ENCODE assay signal across 1 cellular context in the genomic region with DNA sequence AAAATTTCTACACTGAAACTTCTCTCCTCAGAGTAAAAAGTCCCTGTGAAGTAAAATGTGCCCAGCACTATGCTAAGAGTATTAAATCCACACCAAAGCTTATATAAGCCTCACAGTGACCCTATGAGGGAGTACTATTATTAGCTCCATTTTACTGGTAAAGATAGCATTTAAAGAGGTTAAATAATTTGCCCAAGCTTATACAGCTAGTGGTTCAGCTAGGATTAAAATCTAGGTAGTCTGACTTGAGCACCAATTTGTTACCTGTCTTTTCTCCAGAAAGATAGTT.
TF ChIP-seq lines count a peak whose summit lies in the region.

No MANE protein-coding gene starts in this region.

TF ChIP-seq in GM23338, 12 proteins besides CTCF, POLR2A, EP300 and RAD21 (continued from another document):
- TF ChIP-seq, protein P1, sequence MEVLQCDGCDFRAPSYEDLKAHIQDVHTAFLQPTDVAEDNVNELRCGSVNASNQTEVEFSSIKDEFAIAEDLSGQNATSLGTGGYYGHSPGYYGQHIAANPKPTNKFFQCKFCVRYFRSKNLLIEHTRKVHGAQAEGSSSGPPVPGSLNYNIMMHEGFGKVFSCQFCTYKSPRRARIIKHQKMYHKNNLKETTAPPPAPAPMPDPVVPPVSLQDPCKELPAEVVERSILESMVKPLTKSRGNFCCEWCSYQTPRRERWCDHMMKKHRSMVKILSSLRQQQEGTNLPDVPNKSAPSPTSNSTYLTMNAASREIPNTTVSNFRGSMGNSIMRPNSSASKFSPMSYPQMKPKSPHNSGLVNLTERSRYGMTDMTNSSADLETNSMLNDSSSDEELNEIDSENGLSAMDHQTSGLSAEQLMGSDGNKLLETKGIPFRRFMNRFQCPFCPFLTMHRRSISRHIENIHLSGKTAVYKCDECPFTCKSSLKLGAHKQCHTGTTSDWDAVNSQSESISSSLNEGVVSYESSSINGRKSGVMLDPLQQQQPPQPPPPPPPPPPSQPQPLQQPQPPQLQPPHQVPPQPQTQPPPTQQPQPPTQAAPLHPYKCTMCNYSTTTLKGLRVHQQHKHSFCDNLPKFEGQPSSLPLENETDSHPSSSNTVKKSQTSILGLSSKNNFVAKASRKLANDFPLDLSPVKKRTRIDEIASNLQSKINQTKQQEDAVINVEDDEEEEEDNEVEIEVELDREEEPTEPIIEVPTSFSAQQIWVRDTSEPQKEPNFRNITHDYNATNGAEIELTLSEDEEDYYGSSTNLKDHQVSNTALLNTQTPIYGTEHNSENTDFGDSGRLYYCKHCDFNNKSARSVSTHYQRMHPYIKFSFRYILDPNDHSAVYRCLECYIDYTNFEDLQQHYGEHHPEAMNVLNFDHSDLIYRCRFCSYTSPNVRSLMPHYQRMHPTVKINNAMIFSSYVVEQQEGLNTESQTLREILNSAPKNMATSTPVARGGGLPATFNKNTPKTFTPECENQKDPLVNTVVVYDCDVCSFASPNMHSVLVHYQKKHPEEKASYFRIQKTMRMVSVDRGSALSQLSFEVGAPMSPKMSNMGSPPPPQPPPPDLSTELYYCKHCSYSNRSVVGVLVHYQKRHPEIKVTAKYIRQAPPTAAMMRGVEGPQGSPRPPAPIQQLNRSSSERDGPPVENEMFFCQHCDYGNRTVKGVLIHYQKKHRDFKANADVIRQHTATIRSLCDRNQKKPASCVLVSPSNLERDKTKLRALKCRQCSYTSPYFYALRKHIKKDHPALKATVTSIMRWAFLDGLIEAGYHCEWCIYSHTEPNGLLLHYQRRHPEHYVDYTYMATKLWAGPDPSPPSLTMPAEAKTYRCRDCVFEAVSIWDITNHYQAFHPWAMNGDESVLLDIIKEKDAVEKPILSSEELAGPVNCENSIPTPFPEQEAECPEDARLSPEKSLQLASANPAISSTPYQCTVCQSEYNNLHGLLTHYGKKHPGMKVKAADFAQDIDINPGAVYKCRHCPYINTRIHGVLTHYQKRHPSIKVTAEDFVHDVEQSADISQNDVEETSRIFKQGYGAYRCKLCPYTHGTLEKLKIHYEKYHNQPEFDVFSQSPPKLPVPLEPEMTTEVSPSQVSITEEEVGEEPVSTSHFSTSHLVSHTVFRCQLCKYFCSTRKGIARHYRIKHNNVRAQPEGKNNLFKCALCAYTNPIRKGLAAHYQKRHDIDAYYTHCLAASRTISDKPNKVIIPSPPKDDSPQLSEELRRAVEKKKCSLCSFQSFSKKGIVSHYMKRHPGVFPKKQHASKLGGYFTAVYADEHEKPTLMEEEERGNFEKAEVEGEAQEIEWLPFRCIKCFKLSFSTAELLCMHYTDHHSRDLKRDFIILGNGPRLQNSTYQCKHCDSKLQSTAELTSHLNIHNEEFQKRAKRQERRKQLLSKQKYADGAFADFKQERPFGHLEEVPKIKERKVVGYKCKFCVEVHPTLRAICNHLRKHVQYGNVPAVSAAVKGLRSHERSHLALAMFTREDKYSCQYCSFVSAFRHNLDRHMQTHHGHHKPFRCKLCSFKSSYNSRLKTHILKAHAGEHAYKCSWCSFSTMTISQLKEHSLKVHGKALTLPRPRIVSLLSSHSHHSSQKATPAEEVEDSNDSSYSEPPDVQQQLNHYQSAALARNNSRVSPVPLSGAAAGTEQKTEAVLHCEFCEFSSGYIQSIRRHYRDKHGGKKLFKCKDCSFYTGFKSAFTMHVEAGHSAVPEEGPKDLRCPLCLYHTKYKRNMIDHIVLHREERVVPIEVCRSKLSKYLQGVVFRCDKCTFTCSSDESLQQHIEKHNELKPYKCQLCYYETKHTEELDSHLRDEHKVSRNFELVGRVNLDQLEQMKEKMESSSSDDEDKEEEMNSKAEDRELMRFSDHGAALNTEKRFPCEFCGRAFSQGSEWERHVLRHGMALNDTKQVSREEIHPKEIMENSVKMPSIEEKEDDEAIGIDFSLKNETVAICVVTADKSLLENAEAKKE (CRISPR knock-in tag; IDR thresholded peaks at IDR 0.05), result no peak
- no peak for TF ChIP-seq NANOG (IDR thresholded peaks at IDR 0.05; ENCODE audit: borderline replicate concordance)
- TF ChIP-seq, protein P2, sequence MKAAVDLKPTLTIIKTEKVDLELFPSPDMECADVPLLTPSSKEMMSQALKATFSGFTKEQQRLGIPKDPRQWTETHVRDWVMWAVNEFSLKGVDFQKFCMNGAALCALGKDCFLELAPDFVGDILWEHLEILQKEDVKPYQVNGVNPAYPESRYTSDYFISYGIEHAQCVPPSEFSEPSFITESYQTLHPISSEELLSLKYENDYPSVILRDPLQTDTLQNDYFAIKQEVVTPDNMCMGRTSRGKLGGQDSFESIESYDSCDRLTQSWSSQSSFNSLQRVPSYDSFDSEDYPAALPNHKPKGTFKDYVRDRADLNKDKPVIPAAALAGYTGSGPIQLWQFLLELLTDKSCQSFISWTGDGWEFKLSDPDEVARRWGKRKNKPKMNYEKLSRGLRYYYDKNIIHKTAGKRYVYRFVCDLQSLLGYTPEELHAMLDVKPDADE (IDR thresholded peaks at IDR 0.05), result no peak
- TF ChIP-seq POLR2AphosphoS5 (IDR thresholded peaks at IDR 0.05; ENCODE audit: low read depth), result no peak
- TF ChIP-seq STAT1 (IDR thresholded peaks at IDR 0.05; ENCODE audit: unreplicated experiment), result no peak
- TF ChIP-seq ZNF331 (CRISPR knock-in tag; IDR thresholded peaks at IDR 0.05; ENCODE audit: low read depth), result no peak
- TF ChIP-seq EZH2 (IDR thresholded peaks at IDR 0.05; ENCODE audit: low read depth, unreplicated experiment), result no peak
- TF ChIP-seq, protein P3, sequence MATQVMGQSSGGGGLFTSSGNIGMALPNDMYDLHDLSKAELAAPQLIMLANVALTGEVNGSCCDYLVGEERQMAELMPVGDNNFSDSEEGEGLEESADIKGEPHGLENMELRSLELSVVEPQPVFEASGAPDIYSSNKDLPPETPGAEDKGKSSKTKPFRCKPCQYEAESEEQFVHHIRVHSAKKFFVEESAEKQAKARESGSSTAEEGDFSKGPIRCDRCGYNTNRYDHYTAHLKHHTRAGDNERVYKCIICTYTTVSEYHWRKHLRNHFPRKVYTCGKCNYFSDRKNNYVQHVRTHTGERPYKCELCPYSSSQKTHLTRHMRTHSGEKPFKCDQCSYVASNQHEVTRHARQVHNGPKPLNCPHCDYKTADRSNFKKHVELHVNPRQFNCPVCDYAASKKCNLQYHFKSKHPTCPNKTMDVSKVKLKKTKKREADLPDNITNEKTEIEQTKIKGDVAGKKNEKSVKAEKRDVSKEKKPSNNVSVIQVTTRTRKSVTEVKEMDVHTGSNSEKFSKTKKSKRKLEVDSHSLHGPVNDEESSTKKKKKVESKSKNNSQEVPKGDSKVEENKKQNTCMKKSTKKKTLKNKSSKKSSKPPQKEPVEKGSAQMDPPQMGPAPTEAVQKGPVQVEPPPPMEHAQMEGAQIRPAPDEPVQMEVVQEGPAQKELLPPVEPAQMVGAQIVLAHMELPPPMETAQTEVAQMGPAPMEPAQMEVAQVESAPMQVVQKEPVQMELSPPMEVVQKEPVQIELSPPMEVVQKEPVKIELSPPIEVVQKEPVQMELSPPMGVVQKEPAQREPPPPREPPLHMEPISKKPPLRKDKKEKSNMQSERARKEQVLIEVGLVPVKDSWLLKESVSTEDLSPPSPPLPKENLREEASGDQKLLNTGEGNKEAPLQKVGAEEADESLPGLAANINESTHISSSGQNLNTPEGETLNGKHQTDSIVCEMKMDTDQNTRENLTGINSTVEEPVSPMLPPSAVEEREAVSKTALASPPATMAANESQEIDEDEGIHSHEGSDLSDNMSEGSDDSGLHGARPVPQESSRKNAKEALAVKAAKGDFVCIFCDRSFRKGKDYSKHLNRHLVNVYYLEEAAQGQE (IDR thresholded peaks at IDR 0.05; ENCODE audit: unreplicated experiment), result no peak
- TF ChIP-seq JUNB (IDR thresholded peaks at IDR 0.05; ENCODE audit: unreplicated experiment), result no peak
- TF ChIP-seq CREB1 (CRISPR knock-in tag; IDR thresholded peaks at IDR 0.05; ENCODE audit: low read depth), result no peak
- TF ChIP-seq EZH2phosphoT487 (IDR thresholded peaks at IDR 0.05; ENCODE audit: unreplicated experiment), result no peak
